ENCODE assay signal across 1 cellular context in the genomic region with DNA sequence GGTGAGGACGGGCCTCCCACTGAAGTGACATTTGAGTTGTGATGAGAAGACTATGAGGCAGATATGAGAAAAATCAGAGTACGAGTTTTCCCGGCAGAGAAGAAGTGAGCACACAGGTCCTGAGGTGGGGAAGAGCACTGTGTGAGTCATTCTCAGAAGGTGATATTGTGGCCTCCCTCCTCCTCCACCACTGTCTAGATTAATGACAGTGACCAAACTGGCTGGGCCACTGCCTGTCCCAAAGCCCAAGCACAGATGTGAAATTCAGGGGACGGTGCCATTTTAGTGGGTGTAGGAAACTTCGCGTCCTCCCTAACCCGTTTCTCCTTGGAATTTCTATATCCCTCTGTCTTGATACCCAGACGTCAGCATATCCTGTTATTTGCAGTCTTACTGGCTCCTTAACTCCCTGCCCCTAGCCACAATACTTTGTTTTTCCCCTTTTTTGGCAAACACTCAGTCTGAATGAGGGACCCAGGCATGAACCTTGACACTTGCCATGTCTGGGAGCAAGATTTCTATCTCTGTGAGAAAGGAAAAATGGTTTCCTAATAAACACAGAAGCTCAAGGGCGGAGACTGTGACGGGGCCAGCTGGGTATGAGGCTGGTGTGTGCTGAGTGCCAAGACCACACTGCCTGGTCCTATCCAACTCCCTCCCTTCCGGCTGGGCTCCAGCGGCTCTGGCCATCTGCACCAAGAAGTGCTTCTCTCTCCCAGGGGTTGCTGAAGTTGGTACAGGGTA.
TF ChIP-seq lines count a peak whose summit lies in the region.

No MANE protein-coding gene starts in this region.

TF ChIP-seq in WTC11, 78 proteins besides CTCF, POLR2A, EP300 and RAD21 (continued from another document):
- TF ChIP-seq, protein P1, sequence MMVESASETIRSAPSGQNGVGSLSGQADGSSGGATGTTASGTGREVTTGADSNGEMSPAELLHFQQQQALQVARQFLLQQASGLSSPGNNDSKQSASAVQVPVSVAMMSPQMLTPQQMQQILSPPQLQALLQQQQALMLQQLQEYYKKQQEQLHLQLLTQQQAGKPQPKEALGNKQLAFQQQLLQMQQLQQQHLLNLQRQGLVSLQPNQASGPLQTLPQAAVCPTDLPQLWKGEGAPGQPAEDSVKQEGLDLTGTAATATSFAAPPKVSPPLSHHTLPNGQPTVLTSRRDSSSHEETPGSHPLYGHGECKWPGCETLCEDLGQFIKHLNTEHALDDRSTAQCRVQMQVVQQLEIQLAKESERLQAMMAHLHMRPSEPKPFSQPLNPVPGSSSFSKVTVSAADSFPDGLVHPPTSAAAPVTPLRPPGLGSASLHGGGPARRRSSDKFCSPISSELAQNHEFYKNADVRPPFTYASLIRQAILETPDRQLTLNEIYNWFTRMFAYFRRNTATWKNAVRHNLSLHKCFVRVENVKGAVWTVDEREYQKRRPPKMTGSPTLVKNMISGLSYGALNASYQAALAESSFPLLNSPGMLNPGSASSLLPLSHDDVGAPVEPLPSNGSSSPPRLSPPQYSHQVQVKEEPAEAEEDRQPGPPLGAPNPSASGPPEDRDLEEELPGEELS (CRISPR knock-in tag; IDR thresholded peaks at IDR 0.05), result no peak
- TF ChIP-seq ZNF317 (CRISPR knock-in tag; IDR thresholded peaks at IDR 0.05; ENCODE audit: borderline replicate concordance, low read depth) (no peak), NFATC4 (CRISPR knock-in tag; IDR thresholded peaks at IDR 0.05) (no peak)
- TF ChIP-seq, protein P2, sequence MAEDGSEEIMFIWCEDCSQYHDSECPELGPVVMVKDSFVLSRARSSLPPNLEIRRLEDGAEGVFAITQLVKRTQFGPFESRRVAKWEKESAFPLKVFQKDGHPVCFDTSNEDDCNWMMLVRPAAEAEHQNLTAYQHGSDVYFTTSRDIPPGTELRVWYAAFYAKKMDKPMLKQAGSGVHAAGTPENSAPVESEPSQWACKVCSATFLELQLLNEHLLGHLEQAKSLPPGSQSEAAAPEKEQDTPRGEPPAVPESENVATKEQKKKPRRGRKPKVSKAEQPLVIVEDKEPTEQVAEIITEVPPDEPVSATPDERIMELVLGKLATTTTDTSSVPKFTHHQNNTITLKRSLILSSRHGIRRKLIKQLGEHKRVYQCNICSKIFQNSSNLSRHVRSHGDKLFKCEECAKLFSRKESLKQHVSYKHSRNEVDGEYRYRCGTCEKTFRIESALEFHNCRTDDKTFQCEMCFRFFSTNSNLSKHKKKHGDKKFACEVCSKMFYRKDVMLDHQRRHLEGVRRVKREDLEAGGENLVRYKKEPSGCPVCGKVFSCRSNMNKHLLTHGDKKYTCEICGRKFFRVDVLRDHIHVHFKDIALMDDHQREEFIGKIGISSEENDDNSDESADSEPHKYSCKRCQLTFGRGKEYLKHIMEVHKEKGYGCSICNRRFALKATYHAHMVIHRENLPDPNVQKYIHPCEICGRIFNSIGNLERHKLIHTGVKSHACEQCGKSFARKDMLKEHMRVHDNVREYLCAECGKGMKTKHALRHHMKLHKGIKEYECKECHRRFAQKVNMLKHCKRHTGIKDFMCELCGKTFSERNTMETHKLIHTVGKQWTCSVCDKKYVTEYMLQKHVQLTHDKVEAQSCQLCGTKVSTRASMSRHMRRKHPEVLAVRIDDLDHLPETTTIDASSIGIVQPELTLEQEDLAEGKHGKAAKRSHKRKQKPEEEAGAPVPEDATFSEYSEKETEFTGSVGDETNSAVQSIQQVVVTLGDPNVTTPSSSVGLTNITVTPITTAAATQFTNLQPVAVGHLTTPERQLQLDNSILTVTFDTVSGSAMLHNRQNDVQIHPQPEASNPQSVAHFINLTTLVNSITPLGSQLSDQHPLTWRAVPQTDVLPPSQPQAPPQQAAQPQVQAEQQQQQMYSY (CRISPR knock-in tag; IDR thresholded peaks at IDR 0.05), result no peak
